17 cellular contexts compared by ENCODE assay signal in the genomic region with DNA sequence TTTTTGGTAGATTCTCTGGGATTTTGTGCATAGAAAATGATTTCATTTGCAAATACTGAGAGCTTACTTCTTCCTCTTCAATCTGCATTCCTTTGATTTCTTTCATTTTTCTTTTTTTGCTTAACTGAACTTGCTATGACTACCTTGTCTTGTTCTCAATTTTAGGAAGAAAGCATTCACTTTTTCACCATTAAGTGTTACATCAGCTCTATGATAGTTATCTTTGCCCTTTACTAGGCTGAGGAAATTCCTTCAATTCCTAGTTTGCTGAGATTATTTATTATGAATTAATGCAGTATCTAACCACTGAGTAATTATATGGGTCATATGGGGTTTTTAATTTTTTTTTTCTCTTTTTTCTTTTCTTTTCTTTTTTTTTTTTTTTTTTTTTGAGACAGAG.
DNase-seq lines count a peak whose midpoint lies in the region; ATAC-seq and TF ChIP-seq lines count a peak whose summit lies in the region.
"Had no signal": no experiment of that assay in that cellular context is flagged by ENCODE, and none has a peak within 500 bp of the region (broad histone marks: within the 10 kb centered on the region; RNA-seq: fewer than 3 reads in every experiment).

No MANE protein-coding gene starts in this region.

- H3K27me3 Mint-ChIP-seq in WTC11 (ENCODE audit: low read depth) (no peaks in the 10 kb centered on the region), chondrocyte (ENCODE audit: low read depth) (no peaks in the 10 kb centered on the region)
- H3K27me3 Mint-ChIP-seq: B cell; CD4-positive, alpha-beta T cell had no signal

- H3K9me3 Mint-ChIP-seq in WTC11 (no peaks in the 10 kb centered on the region), chondrocyte (ENCODE audit: low read depth) (no peaks in the 10 kb centered on the region)
- H3K9me3 Mint-ChIP-seq: CD4-positive, alpha-beta T cell; CD8-positive, alpha-beta T cell had no signal

- POLR2A ChIA-PET in WTC11 (lab: Charles Lee): no interaction called here

- ATAC-seq in WTC11 (no peak), GM19395 (IDR thresholded peaks at IDR 0.05; ENCODE audit: unreplicated experiment) (no peak)
- ATAC-seq: CD8-positive, alpha-beta T cell had no signal

- H3K27ac Mint-ChIP-seq in WTC11 (peak overlapping the region; percentile 31; the same call in 1 of the 2 replicates), chondrocyte (ENCODE audit: unreplicated experiment) (peak overlapping the region; percentile 70)
- H3K27ac Mint-ChIP-seq: B cell; CD4-positive, alpha-beta T cell; CD8-positive, alpha-beta T cell had no signal

- no peaks in the 10 kb centered on the region; the same call in 1 of the 2 replicates for H3K4me1 Mint-ChIP-seq in WTC11
- peaks cover 11% of the 10 kb centered on the region for H3K4me1 Mint-ChIP-seq in chondrocyte (ENCODE audit: low read depth)

- TF ChIP-seq CTCF in WTC11 (IDR thresholded peaks at IDR 0.05) (no peak), chondrocyte (IDR thresholded peaks at IDR 0.05) (no peak)

- DNase-seq in EH (ENCODE audit: low read depth) (peak; percentile 50), WTC11 (ENCODE audit: low spot score) (no peak), chondrocyte (ENCODE audit: low spot score) (no peak), SW480 (ENCODE audit: low spot score) (no peak), DMS53 treated with DMSO at 0.1 percent for 48 hours (lab: John Stamatoyannopoulos, UW; ENCODE audit: unreplicated experiment) (no peak)
- DNase-seq: 8988T; ACHN; AML-193; Caco-2; Calu3; CD4-positive, alpha-beta T cell; CD8-positive, alpha-beta T cell; DMS79; DND-41; GF-D8 had no signal

- H3K36me3 Mint-ChIP-seq in WTC11 (peaks cover 6% of the 10 kb centered on the region), chondrocyte (ENCODE audit: low read depth) (peaks cover 11% of the 10 kb centered on the region)

- CTCF ChIA-PET in WTC11 (lab: Charles Lee): no interaction called here

- H3K4me3 Mint-ChIP-seq in WTC11 (no peak overlapping the region), chondrocyte (ENCODE audit: unreplicated experiment) (no peak overlapping the region)
- H3K4me3 Mint-ChIP-seq: B cell; CD4-positive, alpha-beta T cell; CD8-positive, alpha-beta T cell had no signal

TF ChIP-seq in WTC11, 78 proteins besides CTCF, POLR2A, EP300 and RAD21:
- TF ChIP-seq, protein P1, sequence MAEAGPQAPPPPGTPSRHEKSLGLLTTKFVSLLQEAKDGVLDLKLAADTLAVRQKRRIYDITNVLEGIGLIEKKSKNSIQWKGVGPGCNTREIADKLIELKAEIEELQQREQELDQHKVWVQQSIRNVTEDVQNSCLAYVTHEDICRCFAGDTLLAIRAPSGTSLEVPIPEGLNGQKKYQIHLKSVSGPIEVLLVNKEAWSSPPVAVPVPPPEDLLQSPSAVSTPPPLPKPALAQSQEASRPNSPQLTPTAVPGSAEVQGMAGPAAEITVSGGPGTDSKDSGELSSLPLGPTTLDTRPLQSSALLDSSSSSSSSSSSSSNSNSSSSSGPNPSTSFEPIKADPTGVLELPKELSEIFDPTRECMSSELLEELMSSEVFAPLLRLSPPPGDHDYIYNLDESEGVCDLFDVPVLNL (CRISPR knock-in tag; IDR thresholded peaks at IDR 0.05; ENCODE audit: borderline replicate concordance, low read depth): no peak
- TF ChIP-seq, protein P2, sequence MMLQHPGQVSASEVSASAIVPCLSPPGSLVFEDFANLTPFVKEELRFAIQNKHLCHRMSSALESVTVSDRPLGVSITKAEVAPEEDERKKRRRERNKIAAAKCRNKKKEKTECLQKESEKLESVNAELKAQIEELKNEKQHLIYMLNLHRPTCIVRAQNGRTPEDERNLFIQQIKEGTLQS (CRISPR knock-in tag; conservative IDR thresholded peaks at IDR 0.05): no peak
- TF ChIP-seq NR3C1 (CRISPR knock-in tag; conservative IDR thresholded peaks at IDR 0.05; ENCODE audit: low read depth) (no peak), NFATC4 (CRISPR knock-in tag; IDR thresholded peaks at IDR 0.05) (no peak), RELA (CRISPR knock-in tag; IDR thresholded peaks at IDR 0.05; ENCODE audit: borderline replicate concordance) (no peak), OVOL2 (CRISPR knock-in tag; IDR thresholded peaks at IDR 0.05; ENCODE audit: borderline replicate concordance) (no peak), TEAD1 (CRISPR knock-in tag; IDR thresholded peaks at IDR 0.05) (no peak), ZBTB21 (CRISPR knock-in tag; IDR thresholded peaks at IDR 0.05; ENCODE audit: borderline replicate concordance) (no peak), ZNF121 (CRISPR knock-in tag; IDR thresholded peaks at IDR 0.05) (no peak)
- TF ChIP-seq, protein P3, sequence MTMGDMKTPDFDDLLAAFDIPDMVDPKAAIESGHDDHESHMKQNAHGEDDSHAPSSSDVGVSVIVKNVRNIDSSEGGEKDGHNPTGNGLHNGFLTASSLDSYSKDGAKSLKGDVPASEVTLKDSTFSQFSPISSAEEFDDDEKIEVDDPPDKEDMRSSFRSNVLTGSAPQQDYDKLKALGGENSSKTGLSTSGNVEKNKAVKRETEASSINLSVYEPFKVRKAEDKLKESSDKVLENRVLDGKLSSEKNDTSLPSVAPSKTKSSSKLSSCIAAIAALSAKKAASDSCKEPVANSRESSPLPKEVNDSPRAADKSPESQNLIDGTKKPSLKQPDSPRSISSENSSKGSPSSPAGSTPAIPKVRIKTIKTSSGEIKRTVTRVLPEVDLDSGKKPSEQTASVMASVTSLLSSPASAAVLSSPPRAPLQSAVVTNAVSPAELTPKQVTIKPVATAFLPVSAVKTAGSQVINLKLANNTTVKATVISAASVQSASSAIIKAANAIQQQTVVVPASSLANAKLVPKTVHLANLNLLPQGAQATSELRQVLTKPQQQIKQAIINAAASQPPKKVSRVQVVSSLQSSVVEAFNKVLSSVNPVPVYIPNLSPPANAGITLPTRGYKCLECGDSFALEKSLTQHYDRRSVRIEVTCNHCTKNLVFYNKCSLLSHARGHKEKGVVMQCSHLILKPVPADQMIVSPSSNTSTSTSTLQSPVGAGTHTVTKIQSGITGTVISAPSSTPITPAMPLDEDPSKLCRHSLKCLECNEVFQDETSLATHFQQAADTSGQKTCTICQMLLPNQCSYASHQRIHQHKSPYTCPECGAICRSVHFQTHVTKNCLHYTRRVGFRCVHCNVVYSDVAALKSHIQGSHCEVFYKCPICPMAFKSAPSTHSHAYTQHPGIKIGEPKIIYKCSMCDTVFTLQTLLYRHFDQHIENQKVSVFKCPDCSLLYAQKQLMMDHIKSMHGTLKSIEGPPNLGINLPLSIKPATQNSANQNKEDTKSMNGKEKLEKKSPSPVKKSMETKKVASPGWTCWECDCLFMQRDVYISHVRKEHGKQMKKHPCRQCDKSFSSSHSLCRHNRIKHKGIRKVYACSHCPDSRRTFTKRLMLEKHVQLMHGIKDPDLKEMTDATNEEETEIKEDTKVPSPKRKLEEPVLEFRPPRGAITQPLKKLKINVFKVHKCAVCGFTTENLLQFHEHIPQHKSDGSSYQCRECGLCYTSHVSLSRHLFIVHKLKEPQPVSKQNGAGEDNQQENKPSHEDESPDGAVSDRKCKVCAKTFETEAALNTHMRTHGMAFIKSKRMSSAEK (CRISPR knock-in tag; IDR thresholded peaks at IDR 0.05; ENCODE audit: borderline replicate concordance): no peak
- TF ChIP-seq, protein P4, sequence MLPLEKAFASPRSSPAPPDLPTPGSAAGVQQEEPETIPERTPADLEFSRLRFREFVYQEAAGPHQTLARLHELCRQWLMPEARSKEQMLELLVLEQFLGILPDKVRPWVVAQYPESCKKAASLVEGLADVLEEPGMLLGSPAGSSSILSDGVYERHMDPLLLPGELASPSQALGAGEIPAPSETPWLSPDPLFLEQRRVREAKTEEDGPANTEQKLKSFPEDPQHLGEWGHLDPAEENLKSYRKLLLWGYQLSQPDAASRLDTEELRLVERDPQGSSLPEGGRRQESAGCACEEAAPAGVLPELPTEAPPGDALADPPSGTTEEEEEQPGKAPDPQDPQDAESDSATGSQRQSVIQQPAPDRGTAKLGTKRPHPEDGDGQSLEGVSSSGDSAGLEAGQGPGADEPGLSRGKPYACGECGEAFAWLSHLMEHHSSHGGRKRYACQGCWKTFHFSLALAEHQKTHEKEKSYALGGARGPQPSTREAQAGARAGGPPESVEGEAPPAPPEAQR (CRISPR knock-in tag; IDR thresholded peaks at IDR 0.05): no peak
- TF ChIP-seq, protein P5, sequence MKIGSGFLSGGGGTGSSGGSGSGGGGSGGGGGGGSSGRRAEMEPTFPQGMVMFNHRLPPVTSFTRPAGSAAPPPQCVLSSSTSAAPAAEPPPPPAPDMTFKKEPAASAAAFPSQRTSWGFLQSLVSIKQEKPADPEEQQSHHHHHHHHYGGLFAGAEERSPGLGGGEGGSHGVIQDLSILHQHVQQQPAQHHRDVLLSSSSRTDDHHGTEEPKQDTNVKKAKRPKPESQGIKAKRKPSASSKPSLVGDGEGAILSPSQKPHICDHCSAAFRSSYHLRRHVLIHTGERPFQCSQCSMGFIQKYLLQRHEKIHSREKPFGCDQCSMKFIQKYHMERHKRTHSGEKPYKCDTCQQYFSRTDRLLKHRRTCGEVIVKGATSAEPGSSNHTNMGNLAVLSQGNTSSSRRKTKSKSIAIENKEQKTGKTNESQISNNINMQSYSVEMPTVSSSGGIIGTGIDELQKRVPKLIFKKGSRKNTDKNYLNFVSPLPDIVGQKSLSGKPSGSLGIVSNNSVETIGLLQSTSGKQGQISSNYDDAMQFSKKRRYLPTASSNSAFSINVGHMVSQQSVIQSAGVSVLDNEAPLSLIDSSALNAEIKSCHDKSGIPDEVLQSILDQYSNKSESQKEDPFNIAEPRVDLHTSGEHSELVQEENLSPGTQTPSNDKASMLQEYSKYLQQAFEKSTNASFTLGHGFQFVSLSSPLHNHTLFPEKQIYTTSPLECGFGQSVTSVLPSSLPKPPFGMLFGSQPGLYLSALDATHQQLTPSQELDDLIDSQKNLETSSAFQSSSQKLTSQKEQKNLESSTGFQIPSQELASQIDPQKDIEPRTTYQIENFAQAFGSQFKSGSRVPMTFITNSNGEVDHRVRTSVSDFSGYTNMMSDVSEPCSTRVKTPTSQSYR (CRISPR knock-in tag; IDR thresholded peaks at IDR 0.05): no peak
TF ChIP-seq in WTC11: peak in this region for 0.
